ENCODE assay signal across 17 cellular contexts in genomic region chr2:71538656-71539265, GRCh38.
DNase-seq lines count a peak whose midpoint lies in the region; ATAC-seq and TF ChIP-seq lines count a peak whose summit lies in the region.
"Had no signal": no experiment of that assay in that cellular context is flagged by ENCODE, and none has a peak within 500 bp of the region (broad histone marks: within the 10 kb centered on the region; RNA-seq: fewer than 3 reads in every experiment).

No MANE protein-coding gene starts in this region.

- peak overlapping the region; percentile 3 for H3K4me3 Mint-ChIP-seq in activated T-cell treated with anti-CD3 and anti-CD28 coated beads, Interleukin-2, amount 50 U/mL, for 24 hours
- peak overlapping the region; percentile 3 to 77 (median 50) for H3K4me3 Mint-ChIP-seq in naive thymus-derived CD8-positive, alpha-beta T cell
- H3K4me3 Mint-ChIP-seq in progenitor cell of endocrine pancreas (ENCODE audit: low read depth), result no peak overlapping the region
- H3K4me3 Mint-ChIP-seq: activated CD4-positive, alpha-beta T cell treated with anti-CD3 and anti-CD28 coated beads for 36 hours; B cell; brain; HFFc6; naive B cell had no signal

- no peak overlapping the region for H3K27ac ChIP-seq in upper lobe of right lung
- H3K27ac ChIP-seq: pancreas had no signal

- POLR2A ChIA-PET in naive thymus-derived CD8-positive, alpha-beta T cell (lab: Charles Lee), result no interaction called here

- H3K4me1 Mint-ChIP-seq in activated T-cell treated with anti-CD3 and anti-CD28 coated beads, Interleukin-2, amount 50 U/mL, for 24 hours (ENCODE audit: low read depth), result no peaks in the 10 kb centered on the region
- peaks cover 0 to 11% (median 0%) of the 10 kb centered on the region in 4 donors for H3K4me1 Mint-ChIP-seq in naive thymus-derived CD8-positive, alpha-beta T cell
- H3K4me1 Mint-ChIP-seq in progenitor cell of endocrine pancreas (ENCODE audit: low read depth), result no peaks in the 10 kb centered on the region
- H3K4me1 Mint-ChIP-seq: activated CD4-positive, alpha-beta T cell treated with anti-CD3 and anti-CD28 coated beads for 36 hours; B cell; brain; naive B cell had no signal

- H3K4me1 ChIP-seq in upper lobe of right lung, result no peaks in the 10 kb centered on the region
- H3K4me1 ChIP-seq: pancreas had no signal

- peak; percentile 59 to 67 for ATAC-seq in naive thymus-derived CD8-positive, alpha-beta T cell
- peak; percentile 17 for ATAC-seq in upper lobe of right lung
- ATAC-seq: activated CD4-positive, alpha-beta T cell treated with anti-CD3 and anti-CD28 coated beads for 36 hours; pancreas had no signal

- H3K27me3 ChIP-seq in upper lobe of right lung, result no peaks in the 10 kb centered on the region
- H3K27me3 ChIP-seq: pancreas had no signal

- no peak overlapping the region for H3K27ac Mint-ChIP-seq in activated T-cell treated with anti-CD3 and anti-CD28 coated beads, Interleukin-2, amount 50 U/mL, for 24 hours
- H3K27ac Mint-ChIP-seq in naive thymus-derived CD8-positive, alpha-beta T cell, result peak overlapping the region in 5 of 10 donors; percentile 20 to 87 (median 66)
- no peak overlapping the region for H3K27ac Mint-ChIP-seq in progenitor cell of endocrine pancreas
- H3K27ac Mint-ChIP-seq: activated CD4-positive, alpha-beta T cell treated with anti-CD3 and anti-CD28 coated beads for 36 hours; B cell; brain; HFFc6; naive B cell had no signal

- intact Hi-C loops in upper lobe of right lung (cut with DNase I), result no loop called here

- TF ChIP-seq CTCF in upper lobe of right lung (IDR thresholded peaks at IDR 0.05) (no peak), progenitor cell of endocrine pancreas (IDR thresholded peaks at IDR 0.05; ENCODE audit: unreplicated experiment) (no peak)

- DNase-seq in activated T-cell treated with anti-CD3 and anti-CD28 coated beads, Interleukin-2, amount 50 U/mL, for 24 hours, result no peak
- no peak for DNase-seq in activated T-cell treated with anti-CD3 and anti-CD28 coated beads, Interleukin-2, amount 50 U/mL, for 48 hours
- DNase-seq in activated gamma-delta T cell (lab: John Stamatoyannopoulos, UW) (peak; percentile 18), upper lobe of right lung (peak; percentile 26), NCI-H1105 treated with DMSO at 0.1 percent for 48 hours (lab: John Stamatoyannopoulos, UW) (no peak), progenitor cell of endocrine pancreas (ENCODE audit: low spot score, unreplicated experiment) (no peak)
- DNase-seq in naive thymus-derived CD8-positive, alpha-beta T cell, result peak in 2 of 10 donors; percentile 3 to 11
- DNase-seq in activated CD4-positive, alpha-beta T cell treated with anti-CD3 and anti-CD28 coated beads for 1 hour, result no peak
- DNase-seq: activated CD4-positive, alpha-beta T cell treated with anti-CD3 and anti-CD28 coated beads for 36 hours; HFFc6; naive B cell; NCI-H2107; NCI-H510A; stimulated activated CD4-positive, alpha-beta T cell treated with anti-CD3 and anti-CD28 coated beads, Interleukin-2, amount 100 ng/mL, for 24 hours had no signal

- no peaks in the 10 kb centered on the region for H3K36me3 Mint-ChIP-seq in activated T-cell treated with anti-CD3 and anti-CD28 coated beads, Interleukin-2, amount 50 U/mL, for 24 hours (ENCODE audit: low read depth)
- peaks cover 0 to under 1% (median 0%) of the 10 kb centered on the region in 3 donors for H3K36me3 Mint-ChIP-seq in naive thymus-derived CD8-positive, alpha-beta T cell
- no peaks in the 10 kb centered on the region for H3K36me3 Mint-ChIP-seq in progenitor cell of endocrine pancreas (ENCODE audit: insufficient read depth)
- H3K36me3 Mint-ChIP-seq: brain had no signal

- no peaks in the 10 kb centered on the region for H3K9me3 Mint-ChIP-seq in activated T-cell treated with anti-CD3 and anti-CD28 coated beads, Interleukin-2, amount 50 U/mL, for 24 hours
- peaks cover 0 to 1% (median 0%) of the 10 kb centered on the region in 9 donors for H3K9me3 Mint-ChIP-seq in naive thymus-derived CD8-positive, alpha-beta T cell
- H3K9me3 Mint-ChIP-seq in progenitor cell of endocrine pancreas (ENCODE audit: low read depth), result no peaks in the 10 kb centered on the region
- H3K9me3 Mint-ChIP-seq: HFFc6 had no signal

- H3K36me3 ChIP-seq in upper lobe of right lung, result no peaks in the 10 kb centered on the region
- H3K36me3 ChIP-seq: pancreas had no signal

- peaks cover 6% of the 10 kb centered on the region for H3K27me3 Mint-ChIP-seq in activated T-cell treated with anti-CD3 and anti-CD28 coated beads, Interleukin-2, amount 50 U/mL, for 24 hours
- H3K27me3 Mint-ChIP-seq in naive thymus-derived CD8-positive, alpha-beta T cell, result peaks cover 0 to 15% (median 8%) of the 10 kb centered on the region in 5 donors
- no peaks in the 10 kb centered on the region for H3K27me3 Mint-ChIP-seq in progenitor cell of endocrine pancreas

- H3K4me3 ChIP-seq in upper lobe of right lung, result no peak overlapping the region
- H3K4me3 ChIP-seq: pancreas had no signal

- H3K9me3 ChIP-seq in upper lobe of right lung, result no peaks in the 10 kb centered on the region
- H3K9me3 ChIP-seq: pancreas had no signal

Comparison
In these comparisons a context has a peak if more than half of its experiments do, and no peak if none do; other contexts are left out.
1. DNase-seq: peak in activated gamma-delta T cell (single experiment) and upper lobe of right lung (single experiment); none in activated T-cell treated with anti-CD3 and anti-CD28 coated beads, Interleukin-2, amount 50 U/mL, for 24 hours (single experiment), activated T-cell treated with anti-CD3 and anti-CD28 coated beads, Interleukin-2, amount 50 U/mL, for 48 hours (0 of 2), activated CD4-positive, alpha-beta T cell treated with anti-CD3 and anti-CD28 coated beads for 1 hour (single experiment), NCI-H1105 treated with DMSO at 0.1 percent for 48 hours (single experiment) and progenitor cell of endocrine pancreas (single experiment).